1 cellular context compared by ENCODE assay signal in the genomic region with DNA sequence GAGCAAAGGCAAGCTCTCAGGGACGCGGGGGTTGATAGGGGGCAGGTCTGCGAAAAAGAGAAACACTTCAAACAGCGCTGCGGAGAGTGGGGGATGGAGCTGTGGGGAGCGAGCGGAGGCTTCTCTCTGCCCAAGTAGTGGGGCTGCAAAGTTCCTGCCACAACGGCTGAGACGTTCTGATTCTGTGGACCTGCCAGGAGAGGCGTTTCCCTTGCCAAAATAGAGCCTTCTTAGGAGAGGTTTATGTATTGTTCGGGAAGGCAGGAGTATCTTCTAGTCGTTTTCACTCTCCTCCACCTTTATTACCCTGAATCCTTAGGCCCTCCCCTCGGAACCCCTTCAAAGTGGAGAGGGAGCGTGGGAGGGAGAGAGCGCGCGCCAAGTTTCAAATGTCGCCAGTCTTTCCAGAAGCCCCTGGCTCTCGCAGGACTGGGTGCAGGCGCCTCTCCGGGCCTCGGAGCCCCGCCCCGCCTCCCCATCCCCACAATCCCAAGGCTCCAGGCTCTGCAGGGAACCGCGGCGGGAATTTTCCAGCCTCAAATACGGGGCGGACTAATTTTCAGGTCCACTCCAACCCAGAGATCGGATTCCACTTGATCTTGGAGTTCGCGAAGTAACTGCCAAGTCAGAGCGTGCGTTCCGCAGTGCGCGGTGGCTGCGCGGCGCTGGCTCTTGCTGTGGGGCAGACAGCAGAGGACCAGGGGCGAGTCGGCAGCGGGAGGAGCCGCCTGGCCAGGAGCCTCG.
TF ChIP-seq lines count a peak whose summit lies in the region.

No MANE protein-coding gene starts in this region.

TF ChIP-seq in K562, 482 proteins besides CTCF, POLR2A, EP300 and RAD21:
- no peak for TF ChIP-seq HNRNPLL (IDR thresholded peaks at IDR 0.05; ENCODE audit: low read depth, low read length, poor library complexity, severe bottlenecking)
- TF ChIP-seq, protein P1, sequence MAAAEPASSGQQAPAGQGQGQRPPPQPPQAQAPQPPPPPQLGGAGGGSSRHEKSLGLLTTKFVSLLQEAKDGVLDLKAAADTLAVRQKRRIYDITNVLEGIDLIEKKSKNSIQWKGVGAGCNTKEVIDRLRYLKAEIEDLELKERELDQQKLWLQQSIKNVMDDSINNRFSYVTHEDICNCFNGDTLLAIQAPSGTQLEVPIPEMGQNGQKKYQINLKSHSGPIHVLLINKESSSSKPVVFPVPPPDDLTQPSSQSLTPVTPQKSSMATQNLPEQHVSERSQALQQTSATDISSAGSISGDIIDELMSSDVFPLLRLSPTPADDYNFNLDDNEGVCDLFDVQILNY (CRISPR knock-in tag; IDR thresholded peaks at IDR 0.05), result no peak
- TF ChIP-seq, protein P2, sequence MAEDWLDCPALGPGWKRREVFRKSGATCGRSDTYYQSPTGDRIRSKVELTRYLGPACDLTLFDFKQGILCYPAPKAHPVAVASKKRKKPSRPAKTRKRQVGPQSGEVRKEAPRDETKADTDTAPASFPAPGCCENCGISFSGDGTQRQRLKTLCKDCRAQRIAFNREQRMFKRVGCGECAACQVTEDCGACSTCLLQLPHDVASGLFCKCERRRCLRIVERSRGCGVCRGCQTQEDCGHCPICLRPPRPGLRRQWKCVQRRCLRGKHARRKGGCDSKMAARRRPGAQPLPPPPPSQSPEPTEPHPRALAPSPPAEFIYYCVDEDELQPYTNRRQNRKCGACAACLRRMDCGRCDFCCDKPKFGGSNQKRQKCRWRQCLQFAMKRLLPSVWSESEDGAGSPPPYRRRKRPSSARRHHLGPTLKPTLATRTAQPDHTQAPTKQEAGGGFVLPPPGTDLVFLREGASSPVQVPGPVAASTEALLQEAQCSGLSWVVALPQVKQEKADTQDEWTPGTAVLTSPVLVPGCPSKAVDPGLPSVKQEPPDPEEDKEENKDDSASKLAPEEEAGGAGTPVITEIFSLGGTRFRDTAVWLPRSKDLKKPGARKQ (CRISPR knock-in tag; IDR thresholded peaks at IDR 0.05), result no peak
- TF ChIP-seq U2AF2 (optimal IDR thresholded peaks at IDR 0.05; ENCODE audit: low read depth, low read length), result no peak
- TF ChIP-seq, protein P3, sequence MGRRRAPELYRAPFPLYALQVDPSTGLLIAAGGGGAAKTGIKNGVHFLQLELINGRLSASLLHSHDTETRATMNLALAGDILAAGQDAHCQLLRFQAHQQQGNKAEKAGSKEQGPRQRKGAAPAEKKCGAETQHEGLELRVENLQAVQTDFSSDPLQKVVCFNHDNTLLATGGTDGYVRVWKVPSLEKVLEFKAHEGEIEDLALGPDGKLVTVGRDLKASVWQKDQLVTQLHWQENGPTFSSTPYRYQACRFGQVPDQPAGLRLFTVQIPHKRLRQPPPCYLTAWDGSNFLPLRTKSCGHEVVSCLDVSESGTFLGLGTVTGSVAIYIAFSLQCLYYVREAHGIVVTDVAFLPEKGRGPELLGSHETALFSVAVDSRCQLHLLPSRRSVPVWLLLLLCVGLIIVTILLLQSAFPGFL (CRISPR knock-in tag; IDR thresholded peaks at IDR 0.05), result no peak
- TF ChIP-seq SMARCA4 (IDR thresholded peaks at IDR 0.05), result no peak
- no peak for TF ChIP-seq MTA2 (IDR thresholded peaks at IDR 0.05; ENCODE audit: low read depth)
- TF ChIP-seq ZNF584 (CRISPR knock-in tag; IDR thresholded peaks at IDR 0.05; ENCODE audit: low read depth), result no peak
- TF ChIP-seq, protein P4, sequence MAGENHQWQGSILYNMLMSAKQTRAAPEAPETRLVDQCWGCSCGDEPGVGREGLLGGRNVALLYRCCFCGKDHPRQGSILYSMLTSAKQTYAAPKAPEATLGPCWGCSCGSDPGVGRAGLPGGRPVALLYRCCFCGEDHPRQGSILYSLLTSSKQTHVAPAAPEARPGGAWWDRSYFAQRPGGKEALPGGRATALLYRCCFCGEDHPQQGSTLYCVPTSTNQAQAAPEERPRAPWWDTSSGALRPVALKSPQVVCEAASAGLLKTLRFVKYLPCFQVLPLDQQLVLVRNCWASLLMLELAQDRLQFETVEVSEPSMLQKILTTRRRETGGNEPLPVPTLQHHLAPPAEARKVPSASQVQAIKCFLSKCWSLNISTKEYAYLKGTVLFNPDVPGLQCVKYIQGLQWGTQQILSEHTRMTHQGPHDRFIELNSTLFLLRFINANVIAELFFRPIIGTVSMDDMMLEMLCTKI (IDR thresholded peaks at IDR 0.05; ENCODE audit: partially characterized antibody), result no peak
- TF ChIP-seq ZNF561 (CRISPR knock-in tag; conservative IDR thresholded peaks at IDR 0.05), result no peak
- TF ChIP-seq NUFIP1 (IDR thresholded peaks at IDR 0.05; ENCODE audit: partially characterized antibody), result no peak
- TF ChIP-seq RBM14 (IDR thresholded peaks at IDR 0.05; ENCODE audit: borderline replicate concordance, insufficient read depth, low read depth, low read length), result no peak
- TF ChIP-seq HCFC1 (IDR thresholded peaks at IDR 0.05; ENCODE audit: low read depth, low read length), result no peak
- TF ChIP-seq, protein P5, sequence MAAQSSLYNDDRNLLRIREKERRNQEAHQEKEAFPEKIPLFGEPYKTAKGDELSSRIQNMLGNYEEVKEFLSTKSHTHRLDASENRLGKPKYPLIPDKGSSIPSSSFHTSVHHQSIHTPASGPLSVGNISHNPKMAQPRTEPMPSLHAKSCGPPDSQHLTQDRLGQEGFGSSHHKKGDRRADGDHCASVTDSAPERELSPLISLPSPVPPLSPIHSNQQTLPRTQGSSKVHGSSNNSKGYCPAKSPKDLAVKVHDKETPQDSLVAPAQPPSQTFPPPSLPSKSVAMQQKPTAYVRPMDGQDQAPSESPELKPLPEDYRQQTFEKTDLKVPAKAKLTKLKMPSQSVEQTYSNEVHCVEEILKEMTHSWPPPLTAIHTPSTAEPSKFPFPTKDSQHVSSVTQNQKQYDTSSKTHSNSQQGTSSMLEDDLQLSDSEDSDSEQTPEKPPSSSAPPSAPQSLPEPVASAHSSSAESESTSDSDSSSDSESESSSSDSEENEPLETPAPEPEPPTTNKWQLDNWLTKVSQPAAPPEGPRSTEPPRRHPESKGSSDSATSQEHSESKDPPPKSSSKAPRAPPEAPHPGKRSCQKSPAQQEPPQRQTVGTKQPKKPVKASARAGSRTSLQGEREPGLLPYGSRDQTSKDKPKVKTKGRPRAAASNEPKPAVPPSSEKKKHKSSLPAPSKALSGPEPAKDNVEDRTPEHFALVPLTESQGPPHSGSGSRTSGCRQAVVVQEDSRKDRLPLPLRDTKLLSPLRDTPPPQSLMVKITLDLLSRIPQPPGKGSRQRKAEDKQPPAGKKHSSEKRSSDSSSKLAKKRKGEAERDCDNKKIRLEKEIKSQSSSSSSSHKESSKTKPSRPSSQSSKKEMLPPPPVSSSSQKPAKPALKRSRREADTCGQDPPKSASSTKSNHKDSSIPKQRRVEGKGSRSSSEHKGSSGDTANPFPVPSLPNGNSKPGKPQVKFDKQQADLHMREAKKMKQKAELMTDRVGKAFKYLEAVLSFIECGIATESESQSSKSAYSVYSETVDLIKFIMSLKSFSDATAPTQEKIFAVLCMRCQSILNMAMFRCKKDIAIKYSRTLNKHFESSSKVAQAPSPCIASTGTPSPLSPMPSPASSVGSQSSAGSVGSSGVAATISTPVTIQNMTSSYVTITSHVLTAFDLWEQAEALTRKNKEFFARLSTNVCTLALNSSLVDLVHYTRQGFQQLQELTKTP (IDR thresholded peaks at IDR 0.05; ENCODE audit: low read depth in 1 of 2, partially characterized antibody in 2 of 2), result no peak
